Comparison of ENCODE assay signal across 8 cellular contexts in genomic region chr2:25981596-25982272, GRCh38. TPM values are rescaled to one million over a fixed set of nuclear protein-coding genes. Genes with fewer than 3 reads are reported as not detected.
DNase-seq lines count a peak whose midpoint lies in the region; ATAC-seq and TF ChIP-seq lines count a peak whose summit lies in the region.

No MANE protein-coding gene starts in this region.

- in situ Hi-C loops in GM13976 (cut with MboI; ENCODE audit: low sequenced_read_pairs, unreplicated experiment): loop anchor here (25.0 kb wide), 1 partner anchor 356 kb away; the partner anchor contains the start of genes ADGRF3 and SELENOI

- DNase-seq in GM13976 (ENCODE audit: low spot score) (peak; percentile 64), iPS-NIHi11 (ENCODE audit: low spot score) (peak; percentile 51), H4 (ENCODE audit: low spot score) (no peak), middle frontal gyrus (ENCODE audit: extremely low spot score, low spot score) (no peak)
- peak; percentile 17 for DNase-seq in stimulated activated CD4-positive, alpha-beta T cell treated with anti-CD3 and anti-CD28 coated beads, Interleukin-1b, Interleukin-23, amount 100 ng/mL, for 48 hours

- TF ChIP-seq CTCF in 22Rv1 (IDR thresholded peaks at IDR 0.05) (no peak), GM13976 (IDR thresholded peaks at IDR 0.05; ENCODE audit: borderline replicate concordance, control extremely low read depth, extremely low read depth, insufficient read depth, missing control alignments) (no peak)

- peak; percentile 24 for ATAC-seq in HG03571 (IDR thresholded peaks at IDR 0.05; ENCODE audit: unreplicated experiment)

- H3K27ac ChIP-seq in 22Rv1: peak overlapping the region; percentile 63
- H3K27ac ChIP-seq in angular gyrus (ENCODE audit: low read depth, low read length): peak overlapping the region; percentile 93

RNA-seq across cellular contexts. Expression of gene KIF3C, which starts 0.6 kb away (rescaled TPM):
- total RNA-seq in H4 (2014; rRNA removed; shearing (Covaris generic)): 3.5 and 3.7 TPM in 2 replicates

RNA-seq across cellular contexts. Expression of gene RAB10, which starts 52.1 kb away (rescaled TPM):
- total RNA-seq in H4 (2014; rRNA removed; shearing (Covaris generic)): 42.6 and 61.1 TPM in 2 replicates

Comparison
In these comparisons a context has a peak if more than half of its experiments do, and no peak if none do; other contexts are left out.
1. DNase-seq: peak in GM13976 (single experiment), iPS-NIHi11 (single experiment) and stimulated activated CD4-positive, alpha-beta T cell treated with anti-CD3 and anti-CD28 coated beads, Interleukin-1b, Interleukin-23, amount 100 ng/mL, for 48 hours (single experiment); none in H4 (single experiment) and middle frontal gyrus (single experiment).